In genomic region chr1:180150982-180151381, GRCh38 we compare ENCODE assay signal across 9 cellular contexts. TPM values are rescaled to one million over a fixed set of nuclear protein-coding genes. Genes with fewer than 3 reads are reported as not detected.
DNase-seq lines count a peak whose midpoint lies in the region; ATAC-seq and TF ChIP-seq lines count a peak whose summit lies in the region.
"Had no signal": no experiment of that assay in that cellular context is flagged by ENCODE, and none has a peak within 500 bp of the region (broad histone marks: within the 10 kb centered on the region; RNA-seq: fewer than 3 reads in every experiment).

No MANE protein-coding gene starts in this region.

- no peaks in the 10 kb centered on the region; the same call in 1 of the 2 replicates for H3K36me3 ChIP-seq in DND-41 (ENCODE audit: insufficient read depth, low read length)
- no peaks in the 10 kb centered on the region for H3K36me3 ChIP-seq in MG63
- no peaks in the 10 kb centered on the region for H3K36me3 ChIP-seq in brain microvascular endothelial cell (replicated peaks)
- H3K36me3 ChIP-seq in transverse colon = no peaks in the 10 kb centered on the region

- H4K20me1 ChIP-seq in DND-41 (ENCODE audit: insufficient read depth, low read length) = no peaks in the 10 kb centered on the region

- no peak for DNase-seq in DND-41
- peak; percentile 78 for DNase-seq in MG63
- DNase-seq in brain microvascular endothelial cell = no peak
- peak; percentile 41 for DNase-seq in mesenteric fat pad (ENCODE audit: low spot score)
- no peak for DNase-seq in stimulated activated naive B cell treated with anti-CD40 and anti-IgM and Interleukin-4, amounts not matched to agents 10 μg/mL and 1 μg/mL and 100 μg/mL, for 72 hours
- no peak for DNase-seq in transverse colon
- DNase-seq: MM.1S had no signal

- no peak for TF ChIP-seq POLR2A in transverse colon (IDR thresholded peaks at IDR 0.05)

- H3K4me3 ChIP-seq in DND-41 (ENCODE audit: low read depth in 1 of 2, low read length in 2 of 2) = no peak overlapping the region
- H3K4me3 ChIP-seq in MG63 = no peak overlapping the region
- no peak overlapping the region for H3K4me3 ChIP-seq in brain microvascular endothelial cell (ENCODE audit: low read depth, low read length)
- H3K4me3 ChIP-seq in transverse colon = no peak overlapping the region

- H3K4me1 ChIP-seq in DND-41 (ENCODE audit: insufficient read depth, low read length) (peaks cover 31% of the 10 kb centered on the region), transverse colon (peaks cover 0 to 14% (median 10%) of the 10 kb centered on the region in 4 donors)

- no peaks in the 10 kb centered on the region for H3K27me3 ChIP-seq in DND-41 (ENCODE audit: insufficient read depth, low read length, poor library complexity)
- H3K27me3 ChIP-seq in MG63 = no peaks in the 10 kb centered on the region
- no peaks in the 10 kb centered on the region for H3K27me3 ChIP-seq in brain microvascular endothelial cell (replicated peaks)
- no peaks in the 10 kb centered on the region for H3K27me3 ChIP-seq in transverse colon

- H3K36me3 Mint-ChIP-seq in stimulated activated naive B cell treated with anti-CD40 and anti-IgM and Interleukin-4, amounts not matched to agents 10 μg/mL and 1 μg/mL and 100 μg/mL, for 72 hours = peaks cover 5 to 8% of the 10 kb centered on the region in 2 donors

- H3K27ac ChIP-seq in DND-41 (ENCODE audit: low read length) (no peak overlapping the region), brain microvascular endothelial cell (peak overlapping the region; percentile 15), transverse colon (no peak overlapping the region)

- intact Hi-C loops in transverse colon (cut with DNase I; ENCODE audit: low total_unique reads) = no loop called here

- H3K27me3 Mint-ChIP-seq in stimulated activated naive B cell treated with anti-CD40 and anti-IgM and Interleukin-4, amounts not matched to agents 10 μg/mL and 1 μg/mL and 100 μg/mL, for 72 hours = peaks cover 0 to 4% of the 10 kb centered on the region in 2 donors

- H3K4me1 Mint-ChIP-seq in stimulated activated naive B cell treated with anti-CD40 and anti-IgM and Interleukin-4, amounts not matched to agents 10 μg/mL and 1 μg/mL and 100 μg/mL, for 72 hours = peaks cover 6 to 22% of the 10 kb centered on the region in 2 donors

- TF ChIP-seq EP300 in transverse colon (IDR thresholded peaks at IDR 0.05; ENCODE audit: low read depth) = no peak

- H3K9me3 ChIP-seq in DND-41 (ENCODE audit: insufficient read depth, low read length, severe bottlenecking) = no peaks in the 10 kb centered on the region
- no peaks in the 10 kb centered on the region for H3K9me3 ChIP-seq in MG63
- no peaks in the 10 kb centered on the region for H3K9me3 ChIP-seq in transverse colon

- H3K4me2 ChIP-seq in DND-41 (ENCODE audit: insufficient read depth, low read length) = no peak overlapping the region

- no peak for TF ChIP-seq CTCF in DND-41 (IDR thresholded peaks at IDR 0.05; ENCODE audit: borderline replicate concordance, extremely low read depth, low read length, poor library complexity, severe bottlenecking)
- TF ChIP-seq CTCF in brain microvascular endothelial cell (IDR thresholded peaks at IDR 0.05; ENCODE audit: low read depth, low read length, missing control alignments) = no peak
- no peak for TF ChIP-seq CTCF in transverse colon (IDR thresholded peaks at IDR 0.05)

- H2AFZ ChIP-seq in DND-41 (ENCODE audit: low read depth, low read length) = peak overlapping the region; percentile 24

- 63 to 67% methylated on average over 1 of the region's 1 CpG for WGBS in transverse colon (ENCODE audit: low coverage in 1 of 2), 2 donors

- H3K27ac Mint-ChIP-seq in stimulated activated naive B cell treated with anti-CD40 and anti-IgM and Interleukin-4, amounts not matched to agents 10 μg/mL and 1 μg/mL and 100 μg/mL, for 72 hours = no peak overlapping the region

- no peak overlapping the region for H3K9ac ChIP-seq in DND-41 (ENCODE audit: low read depth, low read length)

- in situ Hi-C loops in brain microvascular endothelial cell (cut with HindIII; ENCODE audit: low pct_ligation_motif_present, low sequenced_read_pairs) = no loop called here
- in situ Hi-C loops in transverse colon (cut with MboI; ENCODE audit: low pct_ligation_motif_present in 1 of 4, low pct_unique_long_range_greater_than_20kb in 1 of 4, low sequenced_read_pairs in 3 of 4) = loop anchor here in 2 of 4 donors (10.0 to 25.0 kb wide), 2 partner anchors 276 to 289 kb away; partner anchors contain the start of gene TOR1AIP2 (in 1 of the 2)

- no peak overlapping the region for H3K4me3 Mint-ChIP-seq in stimulated activated naive B cell treated with anti-CD40 and anti-IgM and Interleukin-4, amounts not matched to agents 10 μg/mL and 1 μg/mL and 100 μg/mL, for 72 hours

- H3K79me2 ChIP-seq in DND-41 (ENCODE audit: insufficient read depth, low read length) = peaks cover 7% of the 10 kb centered on the region

- no peaks in the 10 kb centered on the region for H3K9me3 Mint-ChIP-seq in stimulated activated naive B cell treated with anti-CD40 and anti-IgM and Interleukin-4, amounts not matched to agents 10 μg/mL and 1 μg/mL and 100 μg/mL, for 72 hours

- no peak for ATAC-seq in DND-41 (ENCODE audit: insufficient read depth, low read depth)
- ATAC-seq in stimulated activated naive B cell treated with anti-CD40 and anti-IgM and Interleukin-4, amounts not matched to agents 10 μg/mL and 1 μg/mL and 100 μg/mL, for 72 hours (replicated peaks) = no peak
- ATAC-seq in GM21576 (IDR thresholded peaks at IDR 0.05; ENCODE audit: unreplicated experiment) = no peak
- ATAC-seq in HG02884 (IDR thresholded peaks at IDR 0.05; ENCODE audit: unreplicated experiment) = no peak

RNA-seq across cellular contexts. Expression of gene QSOX1, which starts 3.7 kb away (rescaled TPM):
- 270 and 569 TPM in 2 replicates for total RNA-seq in MG63 (2014; rRNA removed; shearing (Covaris generic); ENCODE audit: low replicate concordance)
- 104 TPM for total RNA-seq in mesenteric fat pad
- total RNA-seq in transverse colon = 100 to 1,000 TPM; 109 to 124 (median 119) TPM

Comparison
In these comparisons a context has a peak if more than half of its experiments do, and no peak if none do; other contexts are left out.
1. DNase-seq: peak in MG63 (single experiment) and mesenteric fat pad (single experiment); none in DND-41 (single experiment), brain microvascular endothelial cell (single experiment), stimulated activated naive B cell treated with anti-CD40 and anti-IgM and Interleukin-4, amounts not matched to agents 10 μg/mL and 1 μg/mL and 100 μg/mL, for 72 hours (single experiment) and transverse colon (single experiment).